In the genomic region with DNA sequence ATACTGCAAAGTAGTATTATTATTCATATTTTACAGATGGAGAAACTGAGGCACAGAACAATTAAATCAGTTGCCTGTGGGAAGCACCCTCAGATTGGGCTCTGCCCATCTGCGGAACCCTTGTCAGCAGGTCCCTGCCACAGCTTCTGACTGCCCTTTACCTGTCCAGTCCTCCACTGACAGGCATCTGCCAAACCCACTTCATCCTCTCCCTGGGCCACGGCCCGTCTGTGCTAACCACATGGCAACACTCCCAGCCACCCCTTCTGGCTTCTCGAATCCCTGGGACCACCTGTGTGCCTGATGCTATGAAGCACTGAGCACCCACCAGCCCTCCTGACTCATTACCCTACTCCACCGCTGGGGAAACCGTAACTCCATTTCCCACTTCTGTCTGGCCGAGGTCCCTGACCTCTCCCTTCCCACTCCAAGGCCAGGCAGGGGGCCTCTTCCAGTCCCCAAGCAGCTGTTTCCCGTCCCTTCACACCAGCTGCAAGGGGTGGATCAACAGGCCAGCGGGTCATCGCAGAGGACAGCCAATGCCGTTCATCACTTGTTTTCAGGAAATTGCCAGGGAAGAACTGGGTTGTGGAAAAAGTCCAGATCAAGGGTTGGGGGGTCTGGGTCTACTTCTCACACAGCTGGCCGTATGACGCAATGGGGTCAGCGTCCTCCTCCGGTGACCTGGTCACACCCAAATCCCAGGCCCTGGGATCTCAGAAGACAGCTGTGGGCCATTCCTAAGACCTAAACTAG, we compare ENCODE assay signal across 12 cellular contexts. TPM values are rescaled to one million over a fixed set of nuclear protein-coding genes. Genes with fewer than 3 reads are reported as not detected.
DNase-seq lines count a peak whose midpoint lies in the region; TF ChIP-seq lines count a peak whose summit lies in the region.
"Had no signal": no experiment of that assay in that cellular context is flagged by ENCODE, and none has a peak within 500 bp of the region (broad histone marks: within the 10 kb centered on the region; RNA-seq: fewer than 3 reads in every experiment).

No MANE protein-coding gene starts in this region.

- H3K27me3 ChIP-seq in liver (ENCODE audit: control insufficient read depth in 4 of 4, insufficient read depth in 4 of 4, low read length in 3 of 4), result peaks cover 0 to 4% (median 0%) of the 10 kb centered on the region in 4 donors
- peaks cover 0 to 3% (median 0%) of the 10 kb centered on the region in 5 donors for H3K27me3 ChIP-seq in subcutaneous abdominal adipose tissue (ENCODE audit: control insufficient read depth in 5 of 5, insufficient read depth in 4 of 5, low read length in 5 of 5)
- H3K27me3 ChIP-seq in trophoblast cell (ENCODE audit: insufficient read depth, low read length), result peaks cover 14% of the 10 kb centered on the region

- DNase-seq in DMS53 (lab: John Stamatoyannopoulos, UW) (peak; percentile 21), DMS53 treated with DMSO at 0.1 percent for 48 hours (lab: John Stamatoyannopoulos, UW; ENCODE audit: unreplicated experiment) (no peak), dermis blood vessel endothelial cell (peak; percentile 95), T-helper 1 cell (no peak), iPS-NIHi7 (ENCODE audit: extremely low spot score) (no peak), trophoblast cell (no peak)
- DNase-seq: NCI-H1417 treated with DMSO at 0.1 percent for 48 hours, occipital lobe, PC-3 had no signal

- 24% methylated on average over 15 of the region's 15 CpGs for WGBS in liver
- WGBS in trophoblast cell (ENCODE audit: extremely low coverage, insufficient coverage, insufficient read length), result no CpG with 5 or more reads among the region's 15 CpGs

- H4K12ac ChIP-seq in trophoblast cell (ENCODE audit: low read depth, low read length), result no peak overlapping the region

- H3K9me3 ChIP-seq in liver (ENCODE audit: control insufficient read depth in 4 of 4, low read length in 3 of 4) (no peaks in the 10 kb centered on the region), subcutaneous abdominal adipose tissue (ENCODE audit: control insufficient read depth in 5 of 5, low read length in 5 of 5) (no peaks in the 10 kb centered on the region), trophoblast cell (ENCODE audit: insufficient read depth, low read depth, low read length) (no peaks in the 10 kb centered on the region)

- no peak overlapping the region for H3K4ac ChIP-seq in trophoblast cell (ENCODE audit: low read depth, low read length)

- H3K4me2 ChIP-seq in trophoblast cell (ENCODE audit: low read length), result no peak overlapping the region

- H2BK120ac ChIP-seq in trophoblast cell (ENCODE audit: insufficient read depth, low read length, poor library complexity), result no peak overlapping the region

- no peak overlapping the region for H3K23ac ChIP-seq in trophoblast cell (ENCODE audit: low read length)

- no peak overlapping the region for H2BK5ac ChIP-seq in trophoblast cell (ENCODE audit: low read depth, low read length, poor library complexity)

- TF ChIP-seq CTCF in liver (IDR thresholded peaks at IDR 0.05; ENCODE audit: low read depth, low read length, missing input control), result peak; percentile 13

- no peak overlapping the region for H4K8ac ChIP-seq in trophoblast cell (ENCODE audit: low read depth, low read length)

- H3K4me1 ChIP-seq in liver (ENCODE audit: control insufficient read depth in 4 of 4, insufficient read depth in 4 of 4, low read length in 3 of 4) (peaks cover 0 to 14% (median 9%) of the 10 kb centered on the region in 4 donors), subcutaneous abdominal adipose tissue (ENCODE audit: control insufficient read depth in 5 of 5, insufficient read depth in 5 of 5, low read length in 5 of 5) (peaks cover 2 to 57% (median 34%) of the 10 kb centered on the region in 5 donors), trophoblast cell (ENCODE audit: control insufficient read depth in 1 of 2, insufficient read depth in 2 of 2, low read length in 2 of 2) (peaks cover 4 to 5% of the 10 kb centered on the region in 2 experiments)

- no peak overlapping the region for H2AFZ ChIP-seq in trophoblast cell (ENCODE audit: insufficient read depth, low read length, poor library complexity)

- H3K79me2 ChIP-seq in trophoblast cell (ENCODE audit: control insufficient read depth, insufficient read depth, low read length, poor library complexity), result peaks cover 3% of the 10 kb centered on the region

- H3K4me3 ChIP-seq in liver (ENCODE audit: low read depth in 1 of 3, low read length in 3 of 3) (no peak overlapping the region), subcutaneous abdominal adipose tissue (ENCODE audit: low read depth in 1 of 5, low read length in 5 of 5) (peak overlapping the region in 4 of 5 donors; percentile 12 to 55 (median 40)), trophoblast cell (ENCODE audit: low read depth, low read length) (no peak overlapping the region)

- no peak overlapping the region for H3K9ac ChIP-seq in liver (ENCODE audit: low read depth in 1 of 2, low read length in 2 of 2)
- H3K9ac ChIP-seq in subcutaneous abdominal adipose tissue (ENCODE audit: low read length in 5 of 5), result peak overlapping the region in 1 of 5 donors; percentile 48
- no peak overlapping the region for H3K9ac ChIP-seq in trophoblast cell (ENCODE audit: low read length)

- no peak overlapping the region for H2AK5ac ChIP-seq in trophoblast cell (ENCODE audit: low read length)

- H3K36me3 ChIP-seq in liver (ENCODE audit: control insufficient read depth in 4 of 4, insufficient read depth in 3 of 4, low read depth in 1 of 4, low read length in 3 of 4) (no peaks in the 10 kb centered on the region), subcutaneous abdominal adipose tissue (ENCODE audit: control insufficient read depth in 5 of 5, insufficient read depth in 5 of 5, low read length in 5 of 5) (no peaks in the 10 kb centered on the region), trophoblast cell (ENCODE audit: control insufficient read depth in 1 of 2, insufficient read depth in 2 of 2, low read length in 2 of 2) (no peaks in the 10 kb centered on the region)

- H3K18ac ChIP-seq in trophoblast cell (ENCODE audit: low read length), result no peak overlapping the region

- H2BK12ac ChIP-seq in trophoblast cell (ENCODE audit: low read length), result no peak overlapping the region

- no peak overlapping the region for H4K91ac ChIP-seq in trophoblast cell (ENCODE audit: low read depth, low read length)

- peaks cover 3% of the 10 kb centered on the region for H3K79me1 ChIP-seq in trophoblast cell (ENCODE audit: low read length)

- H3K27ac ChIP-seq in liver (ENCODE audit: low read depth in 1 of 2, low read length in 2 of 2) (peak overlapping the region; percentile 18 to 25), subcutaneous abdominal adipose tissue (ENCODE audit: low read depth, low read length) (peak overlapping the region; percentile 89), trophoblast cell (ENCODE audit: low read depth, low read length) (no peak overlapping the region)

- H3K14ac ChIP-seq in trophoblast cell (ENCODE audit: low read length), result no peak overlapping the region

- peak; percentile 15 to 46 for TF ChIP-seq RAD21 in liver (IDR thresholded peaks at IDR 0.05)

TF ChIP-seq in liver, 16 proteins besides CTCF, POLR2A, EP300 and RAD21 (continues in another document):
- peak; percentile 100 for TF ChIP-seq NR2F2 (IDR thresholded peaks at IDR 0.05)
- peak; percentile 76 to 88 for TF ChIP-seq RXRA (IDR thresholded peaks at IDR 0.05)
- TF ChIP-seq, protein P1, sequence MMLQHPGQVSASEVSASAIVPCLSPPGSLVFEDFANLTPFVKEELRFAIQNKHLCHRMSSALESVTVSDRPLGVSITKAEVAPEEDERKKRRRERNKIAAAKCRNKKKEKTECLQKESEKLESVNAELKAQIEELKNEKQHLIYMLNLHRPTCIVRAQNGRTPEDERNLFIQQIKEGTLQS (IDR thresholded peaks at IDR 0.05), result no peak
- no peak for TF ChIP-seq HNF4A (conservative IDR thresholded peaks at IDR 0.05)
- TF ChIP-seq, protein P2, sequence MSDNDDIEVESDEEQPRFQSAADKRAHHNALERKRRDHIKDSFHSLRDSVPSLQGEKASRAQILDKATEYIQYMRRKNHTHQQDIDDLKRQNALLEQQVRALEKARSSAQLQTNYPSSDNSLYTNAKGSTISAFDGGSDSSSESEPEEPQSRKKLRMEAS (IDR thresholded peaks at IDR 0.05), result no peak
- TF ChIP-seq SP1 (IDR thresholded peaks at IDR 0.05), result peak; percentile 80
- TF ChIP-seq GABPA (IDR thresholded peaks at IDR 0.05 in 1 of 2, conservative IDR thresholded peaks at IDR 0.05 in 1 of 2), result no peak
- peak in 1 of 2 donors; percentile 12 for TF ChIP-seq JUND (IDR thresholded peaks at IDR 0.05)
- TF ChIP-seq, protein P3, sequence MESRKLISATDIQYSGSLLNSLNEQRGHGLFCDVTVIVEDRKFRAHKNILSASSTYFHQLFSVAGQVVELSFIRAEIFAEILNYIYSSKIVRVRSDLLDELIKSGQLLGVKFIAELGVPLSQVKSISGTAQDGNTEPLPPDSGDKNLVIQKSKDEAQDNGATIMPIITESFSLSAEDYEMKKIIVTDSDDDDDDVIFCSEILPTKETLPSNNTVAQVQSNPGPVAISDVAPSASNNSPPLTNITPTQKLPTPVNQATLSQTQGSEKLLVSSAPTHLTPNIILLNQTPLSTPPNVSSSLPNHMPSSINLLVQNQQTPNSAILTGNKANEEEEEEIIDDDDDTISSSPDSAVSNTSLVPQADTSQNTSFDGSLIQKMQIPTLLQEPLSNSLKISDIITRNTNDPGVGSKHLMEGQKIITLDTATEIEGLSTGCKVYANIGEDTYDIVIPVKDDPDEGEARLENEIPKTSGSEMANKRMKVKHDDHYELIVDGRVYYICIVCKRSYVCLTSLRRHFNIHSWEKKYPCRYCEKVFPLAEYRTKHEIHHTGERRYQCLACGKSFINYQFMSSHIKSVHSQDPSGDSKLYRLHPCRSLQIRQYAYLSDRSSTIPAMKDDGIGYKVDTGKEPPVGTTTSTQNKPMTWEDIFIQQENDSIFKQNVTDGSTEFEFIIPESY (IDR thresholded peaks at IDR 0.05), result no peak

RNA-seq across cellular contexts. Expression of gene KANK3, which starts 2.5 kb away (rescaled TPM):
- 156 and 179 TPM in 2 replicates for total RNA-seq in dermis blood vessel endothelial cell
- 1 to 10 TPM; 3.3 to 4.5 TPM for total RNA-seq in liver
- 1 to 10 TPM in 1 of 2 donors, under 1 TPM in 1; 0.44 to 3.6 TPM for polyA plus RNA-seq in liver
- polyA plus RNA-seq in trophoblast cell (2013), result 0.60 and 0.90 TPM in 2 replicates

RNA-seq across cellular contexts. Expression of gene RPS28, which starts 19.2 kb away (rescaled TPM):
- total RNA-seq in dermis blood vessel endothelial cell (278 and 408 TPM in 2 replicates), liver (100 to 1,000 TPM in 1 of 2 donors, 10 to 100 TPM in 1; 74.7 to 205 TPM)
- 100 to 1,000 TPM; 324 to 467 TPM for polyA plus RNA-seq in liver
- polyA plus RNA-seq in trophoblast cell (2013), result 1,437 and 1,442 TPM in 2 replicates

RNA-seq across cellular contexts. Expression of gene NDUFA7, which starts 19.3 kb away (rescaled TPM):
- total RNA-seq in dermis blood vessel endothelial cell (10.2 and 11.7 TPM in 2 replicates), liver (10 to 100 TPM; 19.6 to 26.1 TPM)
- 100 to 1,000 TPM in 1 of 2 donors, 10 to 100 TPM in 1; 85.2 to 101 TPM for polyA plus RNA-seq in liver
- 113 and 115 TPM in 2 replicates for polyA plus RNA-seq in trophoblast cell (2013)

RNA-seq across cellular contexts. Expression of gene ANGPTL4, which starts 23.4 kb away (rescaled TPM):
- total RNA-seq in dermis blood vessel endothelial cell, result 4.3 and 8.7 TPM in 2 replicates
- 100 to 1,000 TPM in 1 of 2 donors, under 1 TPM in 1; 0.65 to 144 TPM for total RNA-seq in liver
- polyA plus RNA-seq in liver, result 100 to 1,000 TPM in 1 of 2 donors, 10 to 100 TPM in 1; 25.2 to 118 TPM
- 4.1 and 4.3 TPM in 2 replicates for polyA plus RNA-seq in trophoblast cell (2013)
- total RNA-seq: A172 had no signal

RNA-seq across cellular contexts. Expression of gene CD320, which starts 32.4 kb away (rescaled TPM):
- total RNA-seq in dermis blood vessel endothelial cell (38.8 and 57.5 TPM in 2 replicates), liver (10 to 100 TPM in 1 of 2 donors, 1 to 10 TPM in 1; 6.7 to 10.9 TPM)
- 10 to 100 TPM; 14.3 to 18.0 TPM for polyA plus RNA-seq in liver
- polyA plus RNA-seq in trophoblast cell (2013), result 15.3 and 16.3 TPM in 2 replicates

Comparison
In these comparisons a context has a peak if more than half of its experiments do, and no peak if none do; other contexts are left out.
1. DNase-seq: peak in DMS53 (single experiment) and dermis blood vessel endothelial cell (single experiment); none in DMS53 treated with DMSO at 0.1 percent for 48 hours (single experiment), T-helper 1 cell (0 of 5), iPS-NIHi7 (single experiment) and trophoblast cell (0 of 2).
2. H3K4me3 ChIP-seq: peak in subcutaneous abdominal adipose tissue (4 of 5); none in liver (0 of 3) and trophoblast cell (single experiment).
3. RNA of gene KANK3, which starts 2.5 kb away (total RNA-seq): 156 to 179 TPM in dermis blood vessel endothelial cell; 3.3 to 4.5 TPM in liver; every median in the first group is over 10 times any median in the second.